23 cellular contexts compared by ENCODE assay signal in genomic region chr5:175698401-175699115, GRCh38. TPM values are rescaled to one million over a fixed set of nuclear protein-coding genes. Genes with fewer than 3 reads are reported as not detected.
DNase-seq lines count a peak whose midpoint lies in the region.
"Had no signal": no experiment of that assay in that cellular context is flagged by ENCODE, and none has a peak within 500 bp of the region (broad histone marks: within the 10 kb centered on the region; RNA-seq: fewer than 3 reads in every experiment).

No MANE protein-coding gene starts in this region.

- peaks cover 0 to under 1% of the 10 kb centered on the region in 2 donors for H3K9me3 ChIP-seq in neuronal stem cell (replicated peaks in 1 of 2; ENCODE audit: control insufficient read depth in 2 of 2, insufficient read depth in 1 of 2, low read depth in 1 of 2, low read length in 2 of 2)
- H3K9me3 ChIP-seq: right lobe of liver had no signal

- H3K27ac ChIP-seq in neuronal stem cell (replicated peaks; ENCODE audit: low read length): no peak overlapping the region
- H3K27ac ChIP-seq: GM23248, right lobe of liver had no signal

- H2BK12ac ChIP-seq in neuronal stem cell (ENCODE audit: low read length): no peak overlapping the region

- no peak overlapping the region for H2BK15ac ChIP-seq in neuronal stem cell (ENCODE audit: low read length)

- no peaks in the 10 kb centered on the region for H3K79me1 ChIP-seq in neuronal stem cell (ENCODE audit: low read depth, low read length)

- peak overlapping the region; percentile 47 for H2AFZ ChIP-seq in neuronal stem cell (ENCODE audit: low read length)
- H2AFZ ChIP-seq: GM23248 had no signal

- H3K36me3 ChIP-seq in neuronal stem cell (replicated peaks in 1 of 2; ENCODE audit: control insufficient read depth in 2 of 2, insufficient read depth in 2 of 2, low read length in 2 of 2): no peaks in the 10 kb centered on the region
- H3K36me3 ChIP-seq: right lobe of liver had no signal

- H3K4me1 Mint-ChIP-seq in T-helper 1 cell treated with Interleukin-12 subunit alpha and Interleukin-12 subunit beta and Interleukin-4 antibody, amounts not matched to agents 30 μg/mL and 1 μg/mL, for 36 hours (ENCODE audit: low read depth): peaks cover 26% of the 10 kb centered on the region
- H3K4me1 Mint-ChIP-seq in activated T-helper 1 cell treated with anti-CD3 and anti-CD28 coated beads, Interleukin-12 subunit alpha, Interleukin-12 subunit beta, Interleukin-2, Interleukin-4 antibody, amounts not matched to agents 30 ng/mL and 10 ng/mL and 1 ng/mL, durations not matched to agents 14 hours and 24 hours and 36 hours (ENCODE audit: low read depth): peaks cover 38% of the 10 kb centered on the region

- H4K91ac ChIP-seq in neuronal stem cell (ENCODE audit: low read depth, low read length, poor library complexity): no peak overlapping the region

- H2BK5ac ChIP-seq in neuronal stem cell (ENCODE audit: low read length): no peak overlapping the region

- no peak overlapping the region for H2BK120ac ChIP-seq in neuronal stem cell (ENCODE audit: low read depth, low read length)

- H3K18ac ChIP-seq in neuronal stem cell (ENCODE audit: low read length): no peak overlapping the region

- H3K4me1 ChIP-seq in neuronal stem cell (ENCODE audit: control insufficient read depth in 2 of 2, insufficient read depth in 1 of 2, low read depth in 1 of 2, low read length in 2 of 2): peaks cover 0 to 2% of the 10 kb centered on the region in 2 donors
- H3K4me1 ChIP-seq: right lobe of liver had no signal

- H3K4ac ChIP-seq in neuronal stem cell (ENCODE audit: low read length): no peak overlapping the region

- no peak overlapping the region for H4K8ac ChIP-seq in neuronal stem cell (ENCODE audit: low read depth, low read length)

- H3K9ac ChIP-seq in neuronal stem cell (ENCODE audit: low read depth, low read length, poor library complexity): no peak overlapping the region
- H3K9ac ChIP-seq: GM23248 had no signal

- no peak for DNase-seq in T-helper 1 cell
- DNase-seq in ELF-1 (ENCODE audit: low read depth, low spot score): peak; percentile 10
- no peak for DNase-seq in activated T-helper 1 cell treated with anti-CD3 and anti-CD28 coated beads, Interleukin-12 subunit alpha, Interleukin-12 subunit beta, Interleukin-2, Interleukin-4 antibody, amounts not matched to agents 30 ng/mL and 10 ng/mL and 1 ng/mL, durations not matched to agents 14 hours and 24 hours and 36 hours (ENCODE audit: low spot score)
- no peak for DNase-seq in neuronal stem cell (ENCODE audit: low spot score)
- no peak for DNase-seq in HT-29 (ENCODE audit: low spot score)
- DNase-seq in NCI-H1092 treated with DMSO at 0.1 percent for 48 hours (lab: John Stamatoyannopoulos, UW): no peak
- no peak for DNase-seq in stimulated activated CD4-positive, alpha-beta T cell treated with anti-CD3 and anti-CD28 coated beads, Interleukin-4, amount 100 ng/mL, for 24 hours
- DNase-seq: 8988T; activated naive CD4-positive, alpha-beta T cell treated with anti-CD3 and anti-CD28 coated beads, Interleukin-2, amount 50 U/mL, for 16 hours; activated T-cell treated with anti-CD3 and anti-CD28 coated beads, Interleukin-2, amount 50 U/mL, for 24 hours; anterior cingulate cortex; GM23248; NCI-H1092; NCI-H187 treated with DMSO at 0.1 percent for 48 hours; NCI-H69; SIG-M5; stimulated activated naive CD4-positive, alpha-beta T cell; SW 1271 had no signal

- no peaks in the 10 kb centered on the region for H3K27me3 Mint-ChIP-seq in T-helper 1 cell treated with Interleukin-12 subunit alpha and Interleukin-12 subunit beta and Interleukin-4 antibody, amounts not matched to agents 30 μg/mL and 1 μg/mL, for 36 hours (ENCODE audit: low read depth)
- no peaks in the 10 kb centered on the region for H3K27me3 Mint-ChIP-seq in activated T-helper 1 cell treated with anti-CD3 and anti-CD28 coated beads, Interleukin-12 subunit alpha, Interleukin-12 subunit beta, Interleukin-2, Interleukin-4 antibody, amounts not matched to agents 30 ng/mL and 10 ng/mL and 1 ng/mL, durations not matched to agents 14 hours and 24 hours and 36 hours (ENCODE audit: insufficient read depth)
- H3K27me3 Mint-ChIP-seq: activated T-cell treated with anti-CD3 and anti-CD28 coated beads, Interleukin-2, amount 50 U/mL, for 24 hours had no signal

- WGBS in neuronal stem cell (ENCODE audit: extremely low coverage in 2 of 2, insufficient read length in 2 of 2, insufficient replicate concordance in 1 of 2), 2 donors: no CpG with 5 or more reads among the region's 18 CpGs

- H3K36me3 Mint-ChIP-seq in T-helper 1 cell treated with Interleukin-12 subunit alpha and Interleukin-12 subunit beta and Interleukin-4 antibody, amounts not matched to agents 30 μg/mL and 1 μg/mL, for 36 hours (ENCODE audit: low read depth): peaks cover 30% of the 10 kb centered on the region
- peaks cover 51% of the 10 kb centered on the region for H3K36me3 Mint-ChIP-seq in activated T-helper 1 cell treated with anti-CD3 and anti-CD28 coated beads, Interleukin-12 subunit alpha, Interleukin-12 subunit beta, Interleukin-2, Interleukin-4 antibody, amounts not matched to agents 30 ng/mL and 10 ng/mL and 1 ng/mL, durations not matched to agents 14 hours and 24 hours and 36 hours (ENCODE audit: low read depth)

- H3K4me3 ChIP-seq in neuronal stem cell (ENCODE audit: low read length in 2 of 2): no peak overlapping the region
- H3K4me3 ChIP-seq: GM23248, right lobe of liver had no signal

- H3K14ac ChIP-seq in neuronal stem cell (ENCODE audit: low read length): no peak overlapping the region

- intact Hi-C loops in activated T-helper 1 cell treated with anti-CD3 and anti-CD28 coated beads, Interleukin-12 subunit alpha, Interleukin-12 subunit beta, Interleukin-2, Interleukin-4 antibody, amounts not matched to agents 30 ng/mL and 10 ng/mL and 1 ng/mL, durations not matched to agents 14 hours and 24 hours and 36 hours (cut with micrococcal nuclease): loop anchor here (5.0 kb wide), 1 partner anchor 746 kb away; no protein-coding TSS in a partner anchor

- H3K9me3 Mint-ChIP-seq in T-helper 1 cell treated with Interleukin-12 subunit alpha and Interleukin-12 subunit beta and Interleukin-4 antibody, amounts not matched to agents 30 μg/mL and 1 μg/mL, for 36 hours: no peaks in the 10 kb centered on the region
- no peaks in the 10 kb centered on the region for H3K9me3 Mint-ChIP-seq in activated T-helper 1 cell treated with anti-CD3 and anti-CD28 coated beads, Interleukin-12 subunit alpha, Interleukin-12 subunit beta, Interleukin-2, Interleukin-4 antibody, amounts not matched to agents 30 ng/mL and 10 ng/mL and 1 ng/mL, durations not matched to agents 14 hours and 24 hours and 36 hours
- H3K9me3 Mint-ChIP-seq: activated T-cell treated with anti-CD3 and anti-CD28 coated beads, Interleukin-2, amount 50 U/mL, for 24 hours; neural crest cell had no signal

- H3K27ac Mint-ChIP-seq in T-helper 1 cell treated with Interleukin-12 subunit alpha and Interleukin-12 subunit beta and Interleukin-4 antibody, amounts not matched to agents 30 μg/mL and 1 μg/mL, for 36 hours: peak overlapping the region; percentile 19
- peak overlapping the region; percentile 46 for H3K27ac Mint-ChIP-seq in activated T-helper 1 cell treated with anti-CD3 and anti-CD28 coated beads, Interleukin-12 subunit alpha, Interleukin-12 subunit beta, Interleukin-2, Interleukin-4 antibody, amounts not matched to agents 30 ng/mL and 10 ng/mL and 1 ng/mL, durations not matched to agents 14 hours and 24 hours and 36 hours

- no peak overlapping the region for H3K4me3 Mint-ChIP-seq in T-helper 1 cell treated with Interleukin-12 subunit alpha and Interleukin-12 subunit beta and Interleukin-4 antibody, amounts not matched to agents 30 μg/mL and 1 μg/mL, for 36 hours
- no peak overlapping the region for H3K4me3 Mint-ChIP-seq in activated T-helper 1 cell treated with anti-CD3 and anti-CD28 coated beads, Interleukin-12 subunit alpha, Interleukin-12 subunit beta, Interleukin-2, Interleukin-4 antibody, amounts not matched to agents 30 ng/mL and 10 ng/mL and 1 ng/mL, durations not matched to agents 14 hours and 24 hours and 36 hours
- H3K4me3 Mint-ChIP-seq: activated T-cell treated with anti-CD3 and anti-CD28 coated beads, Interleukin-2, amount 50 U/mL, for 24 hours; neural crest cell had no signal

- no peak overlapping the region for H3K23ac ChIP-seq in neuronal stem cell (ENCODE audit: low read depth, low read length, poor library complexity)

- no peak overlapping the region for H2AK5ac ChIP-seq in neuronal stem cell (ENCODE audit: low read depth, low read length)

- no peak overlapping the region for H3K4me2 ChIP-seq in neuronal stem cell (ENCODE audit: insufficient read depth, low read length, poor library complexity, severe bottlenecking)

- no peaks in the 10 kb centered on the region for H3K27me3 ChIP-seq in neuronal stem cell (ENCODE audit: control insufficient read depth in 3 of 3, insufficient read depth in 3 of 3, low read depth in 1 of 3, low read length in 3 of 3)
- H3K27me3 ChIP-seq: right lobe of liver had no signal

RNA-seq across cellular contexts. Expression of gene HRH2, which starts 40.7 kb away (rescaled TPM):
- total RNA-seq in activated T-helper 1 cell treated with anti-CD3 and anti-CD28 coated beads, Interleukin-12 subunit alpha, Interleukin-12 subunit beta, Interleukin-2, Interleukin-4 antibody, amounts not matched to agents 30 ng/mL and 10 ng/mL and 1 ng/mL, durations not matched to agents 14 hours and 24 hours and 36 hours: 94.7 and 96.9 TPM in 2 replicates
- polyA plus RNA-seq in neuronal stem cell (2013, experiment 1 of 2): 0.59 TPM
- 0.62 TPM for polyA plus RNA-seq in neuronal stem cell (2013, experiment 2 of 2)
- total RNA-seq in HT-29 (2014; rRNA removed; shearing (Covaris generic)): not detected in 2 replicates
- total RNA-seq: dermis microvascular lymphatic vessel endothelial cell, GM23248, lung microvascular endothelial cell had no signal
- polyA plus RNA-seq: GM23248 had no signal

Comparison
In these comparisons a context has a peak if more than half of its experiments do, and no peak if none do; other contexts are left out.
1. RNA of gene HRH2, which starts 40.7 kb away (total RNA-seq): 94.7 to 96.9 TPM in activated T-helper 1 cell treated with anti-CD3 and anti-CD28 coated beads, Interleukin-12 subunit alpha, Interleukin-12 subunit beta, Interleukin-2, Interleukin-4 antibody, amounts not matched to agents 30 ng/mL and 10 ng/mL and 1 ng/mL, durations not matched to agents 14 hours and 24 hours and 36 hours; not detected in HT-29; every median in the first group is over 10 times any median in the second.